In genomic region chr18:3815991-3816390, GRCh38 we compare ENCODE assay signal across 23 cellular contexts.
A peak's percentile ranks its signal among the peaks of the same experiment; 100 is the strongest.
DNase-seq lines count a peak whose midpoint lies in the region; TF ChIP-seq lines count a peak whose summit lies in the region.
"Had no signal": no experiment of that assay in that cellular context is flagged by ENCODE, and none has a peak within 500 bp of the region (broad histone marks: within the 10 kb centered on the region; RNA-seq: fewer than 3 reads in every experiment).

No MANE protein-coding gene starts in this region.

- TF ChIP-seq POLR2A in breast epithelium (IDR thresholded peaks at IDR 0.05) = no peak

- DNase-seq in MCF 10A (ENCODE audit: unreplicated experiment) (no peak), breast epithelium (ENCODE audit: low spot score in 2 of 2) (no peak), fibroblast of lung (ENCODE audit: low read depth in 2 of 2) (no peak), anterior cingulate cortex (lab: John Stamatoyannopoulos, UW) (no peak), activated gamma-delta T cell treated with Interleukin-2 at 50 U/mL for 16 hours (no peak), nucleus accumbens (lab: John Stamatoyannopoulos, UW) (no peak)
- DNase-seq in activated CD4-positive, alpha-beta T cell treated with anti-CD3 and anti-CD28 coated beads, Interleukin-2, amount 50 U/mL, for 1 hour = no peak
- DNase-seq: CD8-positive, alpha-beta memory T cell; EL; GF-D8; KG1; NCI-H1092 treated with DMSO at 0.1 percent for 48 hours; NCI-H1436 treated with DMSO at 0.1 percent for 48 hours; NCI-H2029; NCI-H226; NCI-H510A treated with DMSO at 0.1 percent for 48 hours; NCI-H774; NK-92 treated with Interleukin-12 subunit alpha and Interleukin-12 subunit beta, amount 100 ng/mL, for 24 hours; Peyer's patch had no signal

- no peak overlapping the region for H3K4me2 ChIP-seq in fibroblast of lung (ENCODE audit: extremely low read depth, insufficient read depth, low read length)

- H3K9me3 ChIP-seq in breast epithelium = no peaks in the 10 kb centered on the region
- H3K9me3 ChIP-seq in fibroblast of lung (ENCODE audit: control insufficient read depth, insufficient read depth, low read depth, low read length) = no peaks in the 10 kb centered on the region
- H3K9me3 ChIP-seq: Peyer's patch, SJSA1 had no signal

- H3K4me3 ChIP-seq in breast epithelium = no peak overlapping the region
- no peak overlapping the region for H3K4me3 ChIP-seq in fibroblast of lung (replicated peaks in 1 of 4; ENCODE audit: control extremely low read depth in 1 of 4, insufficient read depth in 1 of 4, low read depth in 3 of 4, low read length in 4 of 4)
- H3K4me3 ChIP-seq: Peyer's patch, SJSA1 had no signal

- no peaks in the 10 kb centered on the region for H4K20me1 ChIP-seq in fibroblast of lung (ENCODE audit: control insufficient read depth, extremely low read depth, insufficient read depth, low read length)

- no peaks in the 10 kb centered on the region for H3K9me3 Mint-ChIP-seq in MCF 10A (ENCODE audit: unreplicated experiment)

- H3K27ac Mint-ChIP-seq in MCF 10A (ENCODE audit: low read depth, unreplicated experiment) = peak overlapping the region; percentile 1
- H3K27ac Mint-ChIP-seq: CD8-positive, alpha-beta memory T cell had no signal

- intact Hi-C loops in MCF 10A (cut with micrococcal nuclease) = no loop called here
- intact Hi-C loops in breast epithelium (cut with DNase I; ENCODE audit: low total_unique reads) = no loop called here

- H3K36me3 ChIP-seq in breast epithelium (no peaks in the 10 kb centered on the region), fibroblast of lung (ENCODE audit: control insufficient read depth, insufficient read depth, low read length) (no peaks in the 10 kb centered on the region)
- H3K36me3 ChIP-seq: Peyer's patch, SJSA1 had no signal

- H3K27me3 Mint-ChIP-seq in MCF 10A (ENCODE audit: insufficient read depth, unreplicated experiment) = no peaks in the 10 kb centered on the region

- no peak overlapping the region for H3K4me3 Mint-ChIP-seq in MCF 10A (ENCODE audit: unreplicated experiment)
- H3K4me3 Mint-ChIP-seq: CD8-positive, alpha-beta memory T cell had no signal

- H2AFZ ChIP-seq in fibroblast of lung (ENCODE audit: low read length) = no peak overlapping the region

- H3K36me3 Mint-ChIP-seq in MCF 10A (ENCODE audit: insufficient read depth, unreplicated experiment) = no peaks in the 10 kb centered on the region
- H3K36me3 Mint-ChIP-seq: CD8-positive, alpha-beta memory T cell had no signal

- POLR2A ChIA-PET in MCF 10A (lab: Yijun Ruan, JAX) = interaction anchor here (0.7 to 2.0 kb wide), 4 partner anchors 10 to 59 kb away, joined by 3 to 10 read pairs (median 4); no protein-coding TSS in a partner anchor

- no peaks in the 10 kb centered on the region for H3K79me2 ChIP-seq in fibroblast of lung (ENCODE audit: control insufficient read depth, insufficient read depth, low read length)

- BruUV-seq in MCF 10A (replicated peaks; lab: Mats Ljungman, UMichigan) = no TSS peak

- CTCF ChIA-PET in MCF 10A (lab: Yijun Ruan, JAX) = interaction anchor here (2.7 to 2.9 kb wide), 2 partner anchors 45 to 54 kb away, joined by 9 to 17 read pairs; no protein-coding TSS in a partner anchor

- H3K4me1 Mint-ChIP-seq in MCF 10A (ENCODE audit: insufficient read depth, unreplicated experiment) = peaks cover 23% of the 10 kb centered on the region
- H3K4me1 Mint-ChIP-seq: CD8-positive, alpha-beta memory T cell had no signal

- H3K27ac ChIP-seq in breast epithelium (no peak overlapping the region), VCaP (0 out of 2 replicates have a peak overlapping the region, but pooled peaks have one; percentile 21), fibroblast of lung (ENCODE audit: insufficient read depth, low read length) (peak overlapping the region; percentile 44)
- H3K27ac ChIP-seq: 22Rv1, C4-2B, SJSA1 had no signal

- H3K4me1 ChIP-seq in breast epithelium (no peaks in the 10 kb centered on the region), fibroblast of lung (ENCODE audit: control insufficient read depth, extremely low read depth, insufficient read depth, low read length) (peaks cover 9% of the 10 kb centered on the region)
- H3K4me1 ChIP-seq: Peyer's patch, SJSA1 had no signal

- no peak overlapping the region for H3K9ac ChIP-seq in fibroblast of lung (ENCODE audit: insufficient read depth, low read length)

- no peak for TF ChIP-seq CTCF in MCF 10A (IDR thresholded peaks at IDR 0.05; ENCODE audit: unreplicated experiment)
- no peak for TF ChIP-seq CTCF in breast epithelium (IDR thresholded peaks at IDR 0.05)
- no peak for TF ChIP-seq CTCF in VCaP (conservative IDR thresholded peaks at IDR 0.05)
- no peak for TF ChIP-seq CTCF in fibroblast of lung (conservative IDR thresholded peaks at IDR 0.05 in 1 of 2, IDR thresholded peaks at IDR 0.05 in 1 of 2; ENCODE audit: low read depth in 1 of 2, low read length in 2 of 2)

- H3K27me3 ChIP-seq in breast epithelium (no peaks in the 10 kb centered on the region), fibroblast of lung (ENCODE audit: control insufficient read depth, insufficient read depth, low read length) (no peaks in the 10 kb centered on the region)
- H3K27me3 ChIP-seq: Peyer's patch had no signal

Comparison
In these comparisons a context has a peak if more than half of its experiments do, and no peak if none do; other contexts are left out.
1. H3K27ac ChIP-seq: peak in VCaP (single experiment) and fibroblast of lung (single experiment); none in breast epithelium (0 of 2).